ENCODE assay signal across 8 cellular contexts in the genomic region with DNA sequence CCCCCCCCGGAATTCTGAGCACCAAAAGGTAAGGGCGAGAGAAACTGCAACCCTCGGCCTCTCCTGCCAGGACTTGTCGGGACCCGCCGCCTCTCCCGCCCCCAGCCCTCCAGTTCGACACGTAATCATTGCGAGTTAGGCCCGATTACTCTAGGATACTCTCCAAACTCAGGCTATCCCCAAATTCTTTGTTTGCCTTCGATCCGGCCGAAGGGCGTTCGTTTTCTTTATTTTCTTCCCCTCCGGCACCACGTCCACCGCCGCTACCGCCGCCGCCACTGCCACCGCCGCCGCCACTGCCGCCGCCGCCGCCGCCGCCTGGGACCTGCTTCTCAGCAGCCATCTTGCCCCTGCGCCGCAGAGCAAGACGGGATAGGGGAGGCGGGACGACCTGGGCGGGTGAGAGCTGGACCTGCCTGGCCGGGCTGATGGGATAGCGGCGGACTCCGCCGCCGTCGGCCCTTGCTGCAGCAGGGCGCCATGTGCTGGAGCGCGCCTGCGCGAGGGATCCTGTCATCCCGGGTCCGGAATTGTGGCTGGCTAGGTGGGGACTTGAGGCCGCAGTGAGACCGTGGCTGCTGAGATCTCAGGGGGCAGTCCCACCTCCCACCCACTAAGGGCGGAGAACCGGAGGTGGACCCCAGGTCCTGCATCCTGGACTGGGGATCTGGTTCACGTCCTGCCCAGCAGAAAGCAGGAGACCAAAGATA. TPM values are rescaled to one million over a fixed set of nuclear protein-coding genes. Genes with fewer than 3 reads are reported as not detected.
A peak's percentile ranks its signal among the peaks of the same experiment; 100 is the strongest.
DNase-seq lines count a peak whose midpoint lies in the region; ATAC-seq and TF ChIP-seq lines count a peak whose summit lies in the region.

A gene (minus strand): TSS at position 369 of the 710 bp plus-strand sequence. CDS start 26 bp downstream, at position 343.

- DNase-seq in AG08395 (ENCODE audit: low spot score) (peak; percentile 98), NCI-H446 treated with DMSO at 0.1 percent for 48 hours (lab: John Stamatoyannopoulos, UW) (peak; percentile 79), cerebellum (ENCODE audit: low spot score) (peak; percentile 97), kidney epithelial cell (ENCODE audit: low read depth) (peak; percentile 86)
- DNase-seq in activated CD4-positive, alpha-beta T cell treated with anti-CD3 and anti-CD28 coated beads for 24 hours (ENCODE audit: low read depth in 2 of 2), result peak; percentile 69 to 74
- peak; percentile 91 for DNase-seq in stimulated activated CD4-positive, alpha-beta T cell treated with anti-CD3 and anti-CD28 coated beads, Interleukin-15, amount 100 ng/mL, for 24 hours

- H3K36me3 ChIP-seq in kidney epithelial cell (ENCODE audit: control insufficient read depth, insufficient read depth, low read length), result no peaks in the 10 kb centered on the region

- no peak for TF ChIP-seq CTCF in kidney epithelial cell (IDR thresholded peaks at IDR 0.05; ENCODE audit: insufficient read depth, low read length, poor library complexity, severe bottlenecking)

- peaks cover 39% of the 10 kb centered on the region for H3K27me3 ChIP-seq in kidney epithelial cell (ENCODE audit: control insufficient read depth, insufficient read depth, low read length)

- ATAC-seq in GM19023 (IDR thresholded peaks at IDR 0.05; ENCODE audit: unreplicated experiment), result peak; percentile 94
- peak; percentile 88 for ATAC-seq in HG03280 (IDR thresholded peaks at IDR 0.05; ENCODE audit: unreplicated experiment)

- peak within 1 kb of the TSS; percentile 84 for H3K4me3 ChIP-seq in kidney epithelial cell (ENCODE audit: low read depth, low read length)

RNA-seq across cellular contexts. Expression of the gene that starts here (rescaled TPM):
- 21.5 TPM for total RNA-seq in cerebellum
- 45.7 and 53.2 TPM in 2 replicates for total RNA-seq in kidney epithelial cell

Comparison
In these comparisons a context has a peak if more than half of its experiments do, and no peak if none do; other contexts are left out.
1. Peak in every context shown above with its lines: DNase-seq, ATAC-seq and H3K4me3 ChIP-seq.